19 cellular contexts compared by ENCODE assay signal in genomic region chr21:32415451-32415850, GRCh38. TPM values are rescaled to one million over a fixed set of nuclear protein-coding genes. Genes with fewer than 3 reads are reported as not detected.
DNase-seq lines count a peak whose midpoint lies in the region; ATAC-seq and TF ChIP-seq lines count a peak whose summit lies in the region.
"Had no signal": no experiment of that assay in that cellular context is flagged by ENCODE, and none has a peak within 500 bp of the region (broad histone marks: within the 10 kb centered on the region; RNA-seq: fewer than 3 reads in every experiment).

No MANE protein-coding gene starts in this region.

- no peaks in the 10 kb centered on the region for H3K36me3 Mint-ChIP-seq in neural progenitor cell
- H3K36me3 Mint-ChIP-seq: activated naive CD8-positive, alpha-beta T cell treated with anti-CD3 and anti-CD28 coated beads, Interleukin-2, amount 10 ng/mL, durations not matched to agents 7 days and 5 days; stimulated activated memory B cell treated with anti-CD40 and anti-IgM and Interleukin-4, amounts not matched to agents 10 μg/mL and 1 μg/mL and 100 μg/mL, for 72 hours had no signal

- H3F3A ChIP-seq in neural progenitor cell (ENCODE audit: low read depth), result peaks cover 45% of the 10 kb centered on the region

- no peak for DNase-seq in right cardiac atrium
- no peak for DNase-seq in cardiac septum (ENCODE audit: low spot score)
- DNase-seq in neural progenitor cell (ENCODE audit: low spot score), result peak; percentile 53
- DNase-seq in stimulated activated CD4-positive, alpha-beta T cell treated with anti-CD3 and anti-CD28 coated beads, Interleukin-2, amount 100 ng/mL, for 48 hours, result no peak
- no peak for DNase-seq in HCEC 1CT
- DNase-seq in NCI-H1417 (lab: John Stamatoyannopoulos, UW), result no peak
- DNase-seq: activated CD4-positive, alpha-beta T cell treated with anti-CD3 and anti-CD28 coated beads, Interleukin-2, amount 50 U/mL, for 48 hours; activated naive CD8-positive, alpha-beta T cell treated with anti-CD3 and anti-CD28 coated beads, Interleukin-2, amount 10 ng/mL, durations not matched to agents 7 days and 5 days; activated T-cell treated with anti-CD3 and anti-CD28 coated beads, Interleukin-2, amount 50 U/mL, for 72 hours; CD8-positive, alpha-beta memory T cell; IMR-90; NCI-H2029 treated with DMSO at 0.1 percent for 48 hours; NCI-H774; Peyer's patch had no signal

- peak overlapping the region; percentile 82 for H2AFZ ChIP-seq in neural progenitor cell (replicated peaks)

- H4K20me1 ChIP-seq in neural progenitor cell (ENCODE audit: low read depth), result peaks cover 4% of the 10 kb centered on the region

- H3K9me3 Mint-ChIP-seq in neural progenitor cell, result no peaks in the 10 kb centered on the region
- H3K9me3 Mint-ChIP-seq: activated naive CD8-positive, alpha-beta T cell treated with anti-CD3 and anti-CD28 coated beads, Interleukin-2, amount 10 ng/mL, durations not matched to agents 7 days and 5 days; activated T-cell treated with anti-CD3 and anti-CD28 coated beads, Interleukin-2, amount 50 U/mL, for 72 hours; CD8-positive, alpha-beta memory T cell; central memory CD8-positive, alpha-beta T cell; stimulated activated memory B cell treated with anti-CD40 and anti-IgM and Interleukin-4, amounts not matched to agents 10 μg/mL and 1 μg/mL and 100 μg/mL, for 72 hours had no signal

- H3K36me3 ChIP-seq in esophagus (ENCODE audit: control insufficient read depth in 2 of 2, insufficient read depth in 2 of 2, low read length in 1 of 2), result no peaks in the 10 kb centered on the region
- no peaks in the 10 kb centered on the region for H3K36me3 ChIP-seq in neural progenitor cell
- H3K36me3 ChIP-seq: Peyer's patch had no signal

- H3K4me3 ChIP-seq in right cardiac atrium (ENCODE audit: low read length) (peak overlapping the region; percentile 2), esophagus (ENCODE audit: low read depth in 1 of 2, low read length in 2 of 2) (peak overlapping the region in 1 of 2 donors; percentile 13), neural progenitor cell (peak overlapping the region; percentile 13)
- H3K4me3 ChIP-seq: smooth muscle cell had no signal

- intact Hi-C loops in right cardiac atrium (cut with DNase I), result no loop called here
- intact Hi-C loops in cardiac septum (cut with DNase I), result loop anchor here (2.0 kb wide), 1 partner anchor 153 kb away; no protein-coding TSS in a partner anchor

- no peaks in the 10 kb centered on the region for H3K79me2 ChIP-seq in neural progenitor cell (ENCODE audit: low read depth)

- H3K4me2 ChIP-seq in neural progenitor cell, result peak overlapping the region; percentile 78
- H3K4me2 ChIP-seq: smooth muscle cell had no signal

- peak overlapping the region; percentile 11 for H3K27ac Mint-ChIP-seq in neural progenitor cell
- H3K27ac Mint-ChIP-seq: activated T-cell treated with anti-CD3 and anti-CD28 coated beads, Interleukin-2, amount 50 U/mL, for 72 hours; stimulated activated memory B cell treated with anti-CD40 and anti-IgM and Interleukin-4, amounts not matched to agents 10 μg/mL and 1 μg/mL and 100 μg/mL, for 72 hours had no signal

- peak overlapping the region; percentile 41 for H3K4me3 Mint-ChIP-seq in neural progenitor cell
- H3K4me3 Mint-ChIP-seq: activated naive CD8-positive, alpha-beta T cell treated with anti-CD3 and anti-CD28 coated beads, Interleukin-2, amount 10 ng/mL, durations not matched to agents 7 days and 5 days; activated T-cell treated with anti-CD3 and anti-CD28 coated beads, Interleukin-2, amount 50 U/mL, for 72 hours; central memory CD8-positive, alpha-beta T cell; stimulated activated memory B cell treated with anti-CD40 and anti-IgM and Interleukin-4, amounts not matched to agents 10 μg/mL and 1 μg/mL and 100 μg/mL, for 72 hours had no signal

- H3K27ac ChIP-seq in right cardiac atrium (ENCODE audit: low read length), result peak overlapping the region; percentile 1
- peak overlapping the region; percentile 11 to 50 for H3K27ac ChIP-seq in esophagus (ENCODE audit: low read depth in 2 of 2, low read length in 1 of 2)
- H3K27ac ChIP-seq in neural progenitor cell, result peak overlapping the region; percentile 46
- H3K27ac ChIP-seq: Peyer's patch had no signal

- H3K4me1 ChIP-seq in right cardiac atrium (ENCODE audit: control insufficient read depth, insufficient read depth, low read length) (peaks cover 17% of the 10 kb centered on the region), esophagus (ENCODE audit: control insufficient read depth in 2 of 2, insufficient read depth in 2 of 2, low read length in 1 of 2) (peaks cover 0 to 4% of the 10 kb centered on the region in 2 donors), neural progenitor cell (peaks cover 37% of the 10 kb centered on the region)

- no peak for TF ChIP-seq CTCF in neural progenitor cell (IDR thresholded peaks at IDR 0.05)

- no peaks in the 10 kb centered on the region for H3K27me3 ChIP-seq in right cardiac atrium (ENCODE audit: control insufficient read depth, insufficient read depth)
- no peaks in the 10 kb centered on the region for H3K27me3 ChIP-seq in esophagus (ENCODE audit: control insufficient read depth in 1 of 2, insufficient read depth in 2 of 2, low read length in 2 of 2)
- peaks cover 54% of the 10 kb centered on the region for H3K27me3 ChIP-seq in neural progenitor cell
- H3K27me3 ChIP-seq: Peyer's patch had no signal

- peaks cover 37% of the 10 kb centered on the region for H3K27me3 Mint-ChIP-seq in neural progenitor cell (ENCODE audit: insufficient read depth, low read depth)
- H3K27me3 Mint-ChIP-seq: activated naive CD8-positive, alpha-beta T cell treated with anti-CD3 and anti-CD28 coated beads, Interleukin-2, amount 10 ng/mL, durations not matched to agents 7 days and 5 days; CD8-positive, alpha-beta memory T cell; central memory CD8-positive, alpha-beta T cell had no signal

- peaks cover 32% of the 10 kb centered on the region for H3K4me1 Mint-ChIP-seq in neural progenitor cell

- no peak overlapping the region for H3K9ac ChIP-seq in neural progenitor cell

- ATAC-seq in right cardiac atrium (no peak), GM19328 (IDR thresholded peaks at IDR 0.05; ENCODE audit: unreplicated experiment) (no peak)
- ATAC-seq: activated T-cell treated with anti-CD3 and anti-CD28 coated beads, Interleukin-2, amount 50 U/mL, for 72 hours; stimulated activated memory B cell treated with anti-CD40 and anti-IgM and Interleukin-4, amounts not matched to agents 10 μg/mL and 1 μg/mL and 100 μg/mL, for 72 hours had no signal

- H3K9me3 ChIP-seq in right cardiac atrium (ENCODE audit: control insufficient read depth, low read length) (no peaks in the 10 kb centered on the region), esophagus (ENCODE audit: control insufficient read depth in 2 of 2, insufficient read depth in 1 of 2, low read depth in 1 of 2, low read length in 1 of 2) (no peaks in the 10 kb centered on the region), neural progenitor cell (ENCODE audit: low read depth) (no peaks in the 10 kb centered on the region)
- H3K9me3 ChIP-seq: Peyer's patch had no signal

- 49% methylated on average over 8 of the region's 8 CpGs for WGBS in right cardiac atrium
- WGBS in esophagus, 2 donors, result 35 to 56% methylated on average over 8 of the region's 8 CpGs

RNA-seq across cellular contexts. Expression of gene EVA1C, which starts 2.9 kb away (rescaled TPM):
- 10 to 100 TPM; 18.0 to 39.8 (median 23.5) TPM for total RNA-seq in right cardiac atrium
- polyA plus RNA-seq in right cardiac atrium, result 20.6 TPM
- total RNA-seq in cardiac septum, result 15.4 TPM
- polyA plus RNA-seq in esophagus, result 10 to 100 TPM; 18.3 to 21.1 TPM
- 0.56 and 1.2 TPM in 2 replicates for total RNA-seq in neural progenitor cell (ENCODE audit: low replicate concordance)

RNA-seq across cellular contexts. Expression of gene URB1, which starts 22.6 kb away (rescaled TPM):
- total RNA-seq in right cardiac atrium (10 to 100 TPM in 2 of 4 donors, 1 to 10 TPM in 2; 8.3 to 13.8 (median 9.9) TPM), cardiac septum (10.5 TPM), neural progenitor cell (ENCODE audit: low replicate concordance) (7.7 and 12.2 TPM in 2 replicates)
- polyA plus RNA-seq in right cardiac atrium (3.3 TPM), esophagus (1 to 10 TPM; 4.6 to 5.5 TPM)
